Comparison of ENCODE assay signal across 8 cellular contexts in the genomic region with DNA sequence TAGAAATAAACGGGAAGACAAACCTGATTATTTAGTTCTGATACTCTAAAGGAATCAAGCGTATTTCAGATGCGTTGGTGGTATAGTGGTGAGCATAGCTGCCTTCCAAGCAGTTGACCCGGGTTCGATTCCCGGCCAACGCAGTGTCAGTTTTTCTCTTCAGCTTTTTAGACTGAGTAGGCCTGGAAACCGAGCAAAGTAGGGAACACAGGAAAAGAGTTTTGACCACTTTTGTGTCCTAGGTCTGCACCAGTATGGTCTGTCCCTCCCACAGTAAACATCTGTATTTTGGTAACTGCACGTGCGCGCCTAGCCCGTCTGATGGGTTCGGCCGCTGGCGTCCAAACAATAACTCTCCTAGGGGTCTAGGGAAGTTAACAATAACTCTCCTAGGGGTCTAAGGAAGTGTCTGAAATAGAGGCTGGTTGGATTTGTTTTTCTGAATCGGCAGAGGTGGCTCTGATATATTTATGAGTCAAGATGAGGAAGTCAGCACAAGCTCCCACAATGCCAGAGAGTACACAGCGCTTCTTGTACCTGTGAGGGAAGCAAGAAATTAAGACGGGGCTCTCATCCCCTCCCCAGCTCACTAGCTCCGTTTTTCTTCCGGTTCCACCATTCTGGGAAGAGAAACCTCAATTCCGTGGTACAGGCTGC. TPM values are rescaled to one million over a fixed set of nuclear protein-coding genes. Genes with fewer than 3 reads are reported as not detected.
DNase-seq lines count a peak whose midpoint lies in the region; ATAC-seq and TF ChIP-seq lines count a peak whose summit lies in the region.

No MANE protein-coding gene starts in this region.

- H3K27ac Mint-ChIP-seq in endothelial cell (ENCODE audit: unreplicated experiment) = peak overlapping the region; percentile 95

- no peaks in the 10 kb centered on the region for H3K9me3 Mint-ChIP-seq in endothelial cell (ENCODE audit: unreplicated experiment)

- in situ Hi-C loops in GM13977 (cut with MboI; ENCODE audit: low pct_unique_long_range_greater_than_20kb, low sequenced_read_pairs, unreplicated experiment) = no loop called here

- H3K36me3 ChIP-seq in NT2/D1 (ENCODE audit: insufficient read depth, insufficient read length, low read length) = no peaks in the 10 kb centered on the region

- no peaks in the 10 kb centered on the region for H3K27me3 ChIP-seq in NT2/D1 (ENCODE audit: insufficient read depth, insufficient read length)

- DNase-seq in GM13977 (ENCODE audit: low spot score) = peak; percentile 35
- peak; percentile 50 for DNase-seq in HS-5 (ENCODE audit: low read depth)
- peak; percentile 82 for DNase-seq in NT2/D1 (ENCODE audit: low read depth, low spot score)
- DNase-seq in activated CD8-positive, alpha-beta memory T cell treated with anti-CD3 and anti-CD28 coated beads, Interleukin-2, amount 50 U/mL, for 1 hour (ENCODE audit: extremely low read depth) = peak; percentile 38
- peak; percentile 81 for DNase-seq in endothelial cell (ENCODE audit: low spot score)
- peak; percentile 84 for DNase-seq in mucosa of gallbladder (ENCODE audit: low spot score)
- peak; percentile 68 for DNase-seq in stimulated activated CD8-positive, alpha-beta memory T cell treated with anti-CD3 and anti-CD28 coated beads, Interleukin-4, amount 100 ng/mL, for 24 hours (ENCODE audit: low read depth)

- TF ChIP-seq CTCF in GM13977 (IDR thresholded peaks at IDR 0.05; ENCODE audit: extremely low read depth, insufficient read depth, missing control alignments) = no peak
- TF ChIP-seq CTCF in endothelial cell (IDR thresholded peaks at IDR 0.05; ENCODE audit: unreplicated experiment) = no peak

- no peaks in the 10 kb centered on the region for H3K9me3 ChIP-seq in NT2/D1 (ENCODE audit: insufficient read depth, low read length)

- peaks cover 13% of the 10 kb centered on the region for H3K36me3 Mint-ChIP-seq in endothelial cell (ENCODE audit: low read depth, unreplicated experiment)

- H3K4me1 ChIP-seq in NT2/D1 (ENCODE audit: insufficient read depth, insufficient read length) = no peaks in the 10 kb centered on the region

- ATAC-seq in GM21390 (IDR thresholded peaks at IDR 0.05; ENCODE audit: unreplicated experiment) = no peak

- peaks cover 21% of the 10 kb centered on the region for H3K4me1 Mint-ChIP-seq in endothelial cell (ENCODE audit: unreplicated experiment)

- H3K4me3 ChIP-seq in NT2/D1 (ENCODE audit: insufficient read length, low read depth) = peak overlapping the region; percentile 86

- peaks cover 36% of the 10 kb centered on the region for H3K27me3 Mint-ChIP-seq in endothelial cell (ENCODE audit: unreplicated experiment)

- peak overlapping the region; percentile 98 for H3K4me3 Mint-ChIP-seq in endothelial cell (ENCODE audit: unreplicated experiment)

- peak overlapping the region; percentile 90 for H3K9ac ChIP-seq in NT2/D1 (ENCODE audit: insufficient read length, low read depth)

RNA-seq across cellular contexts. Expression of a gene that starts 15.6 kb away (rescaled TPM):
- total RNA-seq in endothelial cell (ENCODE audit: unreplicated experiment) (not detected), mucosa of gallbladder (0.40 TPM)

RNA-seq across cellular contexts. Expression of a gene that starts 40.7 kb away (rescaled TPM):
- total RNA-seq in endothelial cell (ENCODE audit: unreplicated experiment) (107 TPM), mucosa of gallbladder (446 TPM)
